ENCODE assay signal across 14 cellular contexts in genomic region chr10:77038412-77038806, GRCh38.
DNase-seq lines count a peak whose midpoint lies in the region; ATAC-seq, FAIRE-seq and TF ChIP-seq lines count a peak whose summit lies in the region.
"Had no signal": no experiment of that assay in that cellular context is flagged by ENCODE, and none has a peak within 500 bp of the region (broad histone marks: within the 10 kb centered on the region; RNA-seq: fewer than 3 reads in every experiment).

No MANE protein-coding gene starts in this region.

- H3K36me3 ChIP-seq in bronchial epithelial cell (ENCODE audit: control insufficient read depth, insufficient read depth, low read length), result no peaks in the 10 kb centered on the region
- H3K36me3 ChIP-seq: Peyer's patch had no signal

- H3K4me1 Mint-ChIP-seq in naive thymus-derived CD8-positive, alpha-beta T cell, result peaks cover 7 to 26% (median 12%) of the 10 kb centered on the region in 4 donors

- TF ChIP-seq CTCF in A549 (IDR thresholded peaks at IDR 0.05) (no peak), bronchial epithelial cell (IDR thresholded peaks at IDR 0.05; ENCODE audit: insufficient read depth, low read length, severe bottlenecking) (no peak)

- no peaks in the 10 kb centered on the region for H3K4me1 ChIP-seq in A549
- H3K4me1 ChIP-seq: Peyer's patch had no signal

- DNase-seq in A549 (ENCODE audit: low read depth in 1 of 2, low spot score in 1 of 2) (no peak), HTR-8/SVneo (ENCODE audit: insufficient read length, low spot score) (no peak), bronchial epithelial cell (ENCODE audit: low read depth) (no peak), HK-2 (ENCODE audit: unreplicated experiment) (no peak), SK-N-DZ (ENCODE audit: low spot score) (no peak)
- no peak for DNase-seq in naive thymus-derived CD8-positive, alpha-beta T cell
- DNase-seq: NCI-H2029, NCI-H524, Peyer's patch had no signal

- H3K27me3 ChIP-seq in bronchial epithelial cell (ENCODE audit: control insufficient read depth, insufficient read depth, low read length), result no peaks in the 10 kb centered on the region
- H3K27me3 ChIP-seq: Peyer's patch had no signal

- peak overlapping the region in 1 of 10 donors; percentile 30 for H3K4me3 Mint-ChIP-seq in naive thymus-derived CD8-positive, alpha-beta T cell
- H3K4me3 Mint-ChIP-seq: IgD-negative memory B cell had no signal

- WGBS in A549 (ENCODE audit: missing lambda C conversion rate), result 57% methylated on average over 4 of the region's 4 CpGs

- H3K4me3 ChIP-seq in A549 (no peak overlapping the region), bronchial epithelial cell (ENCODE audit: low read depth, low read length) (no peak overlapping the region)
- H3K4me3 ChIP-seq: Peyer's patch had no signal

- CTCF ChIA-PET in A549 (lab: Yijun Ruan, JAX), result interaction anchor here (0.7 to 2.4 kb wide), 5 partner anchors 14 to 75 kb away, joined by 3 to 8 read pairs (median 3); no protein-coding TSS in a partner anchor

- TF ChIP-seq RAD21 in A549 (conservative IDR thresholded peaks at IDR 0.05 in 1 of 2, IDR thresholded peaks at IDR 0.05 in 1 of 2), result no peak

- no peak for FAIRE-seq in A549 (lab: Jason Lieb, UNC)
- peak; percentile 31 for FAIRE-seq in HTR-8/SVneo (lab: Jason Lieb, UNC)
- peak; percentile 47 for FAIRE-seq in bronchial epithelial cell (lab: Jason Lieb, UNC)
- FAIRE-seq: A204.1 had no signal

- H3K36me3 Mint-ChIP-seq in naive thymus-derived CD8-positive, alpha-beta T cell, result peaks cover 0 to 1% (median 0%) of the 10 kb centered on the region in 3 donors
- H3K36me3 Mint-ChIP-seq: IgD-negative memory B cell had no signal

- TF ChIP-seq POLR2A in A549 (IDR thresholded peaks at IDR 0.05; ENCODE audit: low read length), result no peak

- H3K4me2 ChIP-seq in A549, result no peak overlapping the region

- H3K9me3 Mint-ChIP-seq in naive thymus-derived CD8-positive, alpha-beta T cell, result no peaks in the 10 kb centered on the region
- H3K9me3 Mint-ChIP-seq: IgD-negative memory B cell had no signal

- POLR2A ChIA-PET in A549 (lab: Yijun Ruan, JAX), result no interaction called here
- POLR2A ChIA-PET in naive thymus-derived CD8-positive, alpha-beta T cell (lab: Charles Lee), result no interaction called here

- ATAC-seq in A549, result no peak
- ATAC-seq in naive thymus-derived CD8-positive, alpha-beta T cell, result no peak
- ATAC-seq in SK-N-SH treated with all-trans-retinoic acid at 6 μM for 48 hours, result no peak
- no peak for ATAC-seq in GM19395 (IDR thresholded peaks at IDR 0.05; ENCODE audit: unreplicated experiment)
- ATAC-seq: Right ventricle myocardium inferior had no signal

- TF ChIP-seq EP300 in A549 (IDR thresholded peaks at IDR 0.05), result no peak

- peak overlapping the region in 8 of 10 donors; percentile 7 to 85 (median 54) for H3K27ac Mint-ChIP-seq in naive thymus-derived CD8-positive, alpha-beta T cell
- H3K27ac Mint-ChIP-seq: IgD-negative memory B cell had no signal

- no peak overlapping the region for H3K27ac ChIP-seq in A549
- H3K27ac ChIP-seq: Peyer's patch had no signal

- no peaks in the 10 kb centered on the region for H3K9me3 ChIP-seq in A549
- H3K9me3 ChIP-seq: Peyer's patch had no signal

- peaks cover 0 to 7% (median 0%) of the 10 kb centered on the region in 5 donors for H3K27me3 Mint-ChIP-seq in naive thymus-derived CD8-positive, alpha-beta T cell

TF ChIP-seq in A549, 52 proteins besides CTCF, POLR2A, EP300 and RAD21:
- TF ChIP-seq CEBPB (IDR thresholded peaks at IDR 0.05) (peak; percentile 77 to 79), HMGXB4 (CRISPR knock-in tag; IDR thresholded peaks at IDR 0.05; ENCODE audit: borderline replicate concordance) (no peak)

TF ChIP-seq in SK-N-SH treated with all-trans-retinoic acid at 6 μM for 48 hours, 23 proteins besides CTCF, POLR2A, EP300 and RAD21:
- no peak for TF ChIP-seq TCF4 (CRISPR knock-in tag; IDR thresholded peaks at IDR 0.05; ENCODE audit: borderline replicate concordance)
- no peak for TF ChIP-seq BACH2 (CRISPR knock-in tag; IDR thresholded peaks at IDR 0.05; ENCODE audit: borderline replicate concordance)
- TF ChIP-seq PPARA (CRISPR knock-in tag; IDR thresholded peaks at IDR 0.05; ENCODE audit: borderline replicate concordance), result no peak
- TF ChIP-seq CREB5 (CRISPR knock-in tag; IDR thresholded peaks at IDR 0.05; ENCODE audit: low read depth), result no peak
